In genomic region chr17:2796164-2797140, GRCh38 we compare ENCODE assay signal across 1 cellular context.
TF ChIP-seq lines count a peak whose summit lies in the region.

RAP1GAP2 (plus strand) TSS chr17:2796438; CDS start chr17:2796528, 90 bp downstream.

TF ChIP-seq in K562, 482 proteins besides CTCF, POLR2A, EP300 and RAD21:
- no peak for TF ChIP-seq ZBTB40 (IDR thresholded peaks at IDR 0.05)
- TF ChIP-seq ZBTB40 (CRISPR knock-in tag; IDR thresholded peaks at IDR 0.05): no peak
- no peak for TF ChIP-seq HBP1 (CRISPR knock-in tag; IDR thresholded peaks at IDR 0.05)
- no peak for TF ChIP-seq PPARD (CRISPR knock-in tag; IDR thresholded peaks at IDR 0.05)
- TF ChIP-seq NFXL1 (CRISPR knock-in tag; IDR thresholded peaks at IDR 0.05): no peak
- no peak for TF ChIP-seq MXI1 (IDR thresholded peaks at IDR 0.05; ENCODE audit: low read depth, low read length)
- TF ChIP-seq ARID3B (CRISPR knock-in tag; IDR thresholded peaks at IDR 0.05; ENCODE audit: borderline replicate concordance): no peak
- no peak for TF ChIP-seq CHCHD3 (CRISPR knock-in tag; IDR thresholded peaks at IDR 0.05)
- no peak for TF ChIP-seq TCF3 (CRISPR knock-in tag; IDR thresholded peaks at IDR 0.05)
- no peak for TF ChIP-seq NCOA4 (IDR thresholded peaks at IDR 0.05; ENCODE audit: partially characterized antibody)
- TF ChIP-seq SRSF1 (IDR thresholded peaks at IDR 0.05; ENCODE audit: low read depth, low read length): no peak
- no peak for TF ChIP-seq PRPF4 (IDR thresholded peaks at IDR 0.05; ENCODE audit: insufficient read depth, low read depth, low read length, poor library complexity, severe bottlenecking)
- TF ChIP-seq PATZ1 (CRISPR knock-in tag; IDR thresholded peaks at IDR 0.05; ENCODE audit: borderline replicate concordance): no peak
- TF ChIP-seq REST (CRISPR knock-in tag; IDR thresholded peaks at IDR 0.05; ENCODE audit: low read depth): no peak
